Comparison of ENCODE assay signal across 13 cellular contexts in genomic region chr16:81647527-81647926, GRCh38.
DNase-seq lines count a peak whose midpoint lies in the region; ATAC-seq lines count a peak whose summit lies in the region.
"Had no signal": no experiment of that assay in that cellular context is flagged by ENCODE, and none has a peak within 500 bp of the region (broad histone marks: within the 10 kb centered on the region; RNA-seq: fewer than 3 reads in every experiment).

No MANE protein-coding gene starts in this region.

- no peaks in the 10 kb centered on the region for H3K9me3 Mint-ChIP-seq in dendritic cell treated with granulocyte-macrophage colony-stimulating factor and Interleukin-4, amounts not matched to agents 40 ng/mL and 50 ng/mL, for 4 days
- H3K9me3 Mint-ChIP-seq in activated T-cell treated with anti-CD3 and anti-CD28 coated beads, Interleukin-2, amount 50 U/mL, for 24 hours = no peaks in the 10 kb centered on the region

- peaks cover 75% of the 10 kb centered on the region for H3K4me1 Mint-ChIP-seq in dendritic cell treated with granulocyte-macrophage colony-stimulating factor and Interleukin-4, amounts not matched to agents 40 ng/mL and 50 ng/mL, for 4 days (ENCODE audit: low read depth)
- H3K4me1 Mint-ChIP-seq in activated T-cell treated with anti-CD3 and anti-CD28 coated beads, Interleukin-2, amount 50 U/mL, for 24 hours (ENCODE audit: low read depth) = peaks cover 11% of the 10 kb centered on the region

- H3K4me1 ChIP-seq in muscle layer of duodenum (ENCODE audit: control insufficient read depth in 1 of 2, insufficient read depth in 2 of 2, low read length in 2 of 2) = peaks cover 6 to 12% of the 10 kb centered on the region in 2 donors

- peak overlapping the region; percentile 20 for H3K27ac ChIP-seq in muscle layer of duodenum (ENCODE audit: low read length)
- H3K27ac ChIP-seq: PC-9, right atrium auricular region had no signal

- DNase-seq in ELR (ENCODE audit: low read depth) (peak; percentile 93), NCI-H345 (lab: John Stamatoyannopoulos, UW) (peak; percentile 65), medulla oblongata (ENCODE audit: extremely low spot score) (no peak), GM19238 (ENCODE audit: insufficient read length, low spot score) (no peak)
- no peak for DNase-seq in activated T-cell treated with anti-CD3 and anti-CD28 coated beads, Interleukin-2, amount 50 U/mL, for 24 hours
- DNase-seq: activated gamma-delta T cell treated with Interleukin-2 at 50 U/mL for 16 hours, MV-4-11 had no signal

- intact Hi-C loops in dendritic cell treated with granulocyte-macrophage colony-stimulating factor and Interleukin-4, amounts not matched to agents 40 ng/mL and 50 ng/mL, for 4 days (cut with micrococcal nuclease) = no loop called here

- H3K27ac Mint-ChIP-seq in dendritic cell treated with granulocyte-macrophage colony-stimulating factor and Interleukin-4, amounts not matched to agents 40 ng/mL and 50 ng/mL, for 4 days = peak overlapping the region; percentile 23
- no peak overlapping the region for H3K27ac Mint-ChIP-seq in activated T-cell treated with anti-CD3 and anti-CD28 coated beads, Interleukin-2, amount 50 U/mL, for 24 hours

- H3K36me3 ChIP-seq in muscle layer of duodenum (ENCODE audit: control insufficient read depth in 1 of 2, insufficient read depth in 2 of 2, low read length in 2 of 2) = peaks cover 0 to 3% of the 10 kb centered on the region in 2 donors
- H3K36me3 ChIP-seq: right atrium auricular region had no signal

- ATAC-seq in GM21576 (IDR thresholded peaks at IDR 0.05; ENCODE audit: unreplicated experiment) = no peak
- ATAC-seq: left lobe of liver had no signal

- H3K27me3 ChIP-seq in muscle layer of duodenum (ENCODE audit: low read depth, low read length) = no peaks in the 10 kb centered on the region
- H3K27me3 ChIP-seq: right atrium auricular region had no signal

- no peak overlapping the region for H3K4me3 ChIP-seq in muscle layer of duodenum (ENCODE audit: low read depth in 1 of 2, low read length in 2 of 2)
- H3K4me3 ChIP-seq: PC-9, right atrium auricular region had no signal

- no peaks in the 10 kb centered on the region for H3K27me3 Mint-ChIP-seq in dendritic cell treated with granulocyte-macrophage colony-stimulating factor and Interleukin-4, amounts not matched to agents 40 ng/mL and 50 ng/mL, for 4 days
- no peaks in the 10 kb centered on the region for H3K27me3 Mint-ChIP-seq in activated T-cell treated with anti-CD3 and anti-CD28 coated beads, Interleukin-2, amount 50 U/mL, for 24 hours

- no peaks in the 10 kb centered on the region for H3K9me3 ChIP-seq in muscle layer of duodenum (ENCODE audit: control insufficient read depth in 1 of 2, low read length in 2 of 2)
- H3K9me3 ChIP-seq: right atrium auricular region had no signal

- H3K36me3 Mint-ChIP-seq in dendritic cell treated with granulocyte-macrophage colony-stimulating factor and Interleukin-4, amounts not matched to agents 40 ng/mL and 50 ng/mL, for 4 days (ENCODE audit: low read depth) = peaks cover 73% of the 10 kb centered on the region
- H3K36me3 Mint-ChIP-seq in activated T-cell treated with anti-CD3 and anti-CD28 coated beads, Interleukin-2, amount 50 U/mL, for 24 hours (ENCODE audit: low read depth) = peaks cover 7% of the 10 kb centered on the region

- H3K4me3 Mint-ChIP-seq in dendritic cell treated with granulocyte-macrophage colony-stimulating factor and Interleukin-4, amounts not matched to agents 40 ng/mL and 50 ng/mL, for 4 days = no peak overlapping the region
- no peak overlapping the region for H3K4me3 Mint-ChIP-seq in activated T-cell treated with anti-CD3 and anti-CD28 coated beads, Interleukin-2, amount 50 U/mL, for 24 hours

Comparison
In these comparisons a context has a peak if more than half of its experiments do, and no peak if none do; other contexts are left out.
1. DNase-seq: peak in ELR (single experiment) and NCI-H345 (single experiment); none in medulla oblongata (single experiment), activated T-cell treated with anti-CD3 and anti-CD28 coated beads, Interleukin-2, amount 50 U/mL, for 24 hours (single experiment) and GM19238 (single experiment).